ENCODE assay signal across 3 cellular contexts in the genomic region with DNA sequence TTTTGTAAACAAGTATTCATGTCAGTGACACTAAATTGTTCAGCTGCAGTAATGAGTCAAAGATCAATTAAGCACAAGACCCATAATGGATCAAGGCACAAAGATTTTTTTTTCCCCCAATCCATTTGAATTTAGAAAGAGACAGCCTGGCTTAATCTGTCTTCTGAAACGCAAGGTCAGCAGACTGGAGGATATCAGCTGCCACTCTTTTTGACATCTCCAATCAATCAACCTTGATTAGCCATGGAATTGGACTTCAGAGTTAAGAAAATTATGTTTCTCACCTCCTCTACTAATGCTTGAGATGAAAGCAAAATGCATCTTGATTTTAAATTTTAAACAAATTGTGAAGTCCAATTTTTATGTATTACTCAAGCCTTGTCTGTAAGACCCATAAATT.
TF ChIP-seq lines count a peak whose summit lies in the region.

No MANE protein-coding gene starts in this region.

TF ChIP-seq in SK-N-SH, 30 proteins besides CTCF, POLR2A, EP300 and RAD21:
- TF ChIP-seq TEAD4 (IDR thresholded peaks at IDR 0.05; ENCODE audit: borderline replicate concordance, insufficient read depth) (no peak), MXI1 (IDR thresholded peaks at IDR 0.05; ENCODE audit: low read depth, low read length) (no peak), FOXM1 (IDR thresholded peaks at IDR 0.05; ENCODE audit: low read depth) (no peak), TAF1 (IDR thresholded peaks at IDR 0.05; ENCODE audit: borderline replicate concordance, low read depth, low read length) (no peak), GATA2 (CRISPR knock-in tag; IDR thresholded peaks at IDR 0.05) (peak; percentile 30; the same call in 1 of the 2 replicates)
- TF ChIP-seq, protein P1, sequence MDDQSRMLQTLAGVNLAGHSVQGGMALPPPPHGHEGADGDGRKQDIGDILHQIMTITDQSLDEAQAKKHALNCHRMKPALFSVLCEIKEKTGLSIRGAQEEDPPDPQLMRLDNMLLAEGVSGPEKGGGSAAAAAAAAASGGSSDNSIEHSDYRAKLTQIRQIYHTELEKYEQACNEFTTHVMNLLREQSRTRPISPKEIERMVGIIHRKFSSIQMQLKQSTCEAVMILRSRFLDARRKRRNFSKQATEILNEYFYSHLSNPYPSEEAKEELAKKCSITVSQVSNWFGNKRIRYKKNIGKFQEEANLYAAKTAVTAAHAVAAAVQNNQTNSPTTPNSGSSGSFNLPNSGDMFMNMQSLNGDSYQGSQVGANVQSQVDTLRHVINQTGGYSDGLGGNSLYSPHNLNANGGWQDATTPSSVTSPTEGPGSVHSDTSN (IDR thresholded peaks at IDR 0.05) = peak; percentile 19; the same call in 1 of the 2 replicates

TF ChIP-seq in SK-N-SH treated with all-trans-retinoic acid at 6 μM for 48 hours, 23 proteins besides CTCF, POLR2A, EP300 and RAD21:
- TF ChIP-seq ZNF8 (CRISPR knock-in tag; IDR thresholded peaks at IDR 0.05) (no peak), ARNTL (CRISPR knock-in tag; IDR thresholded peaks at IDR 0.05; ENCODE audit: borderline replicate concordance, low read depth) (no peak), GLIS3 (CRISPR knock-in tag; IDR thresholded peaks at IDR 0.05) (no peak), ZFP30 (CRISPR knock-in tag; IDR thresholded peaks at IDR 0.05) (no peak)

TF ChIP-seq in H1, 55 proteins besides CTCF, POLR2A, EP300 and RAD21:
- TF ChIP-seq MAFK (IDR thresholded peaks at IDR 0.05; ENCODE audit: low read depth, low read length) (0 out of 2 replicates have a peak, but pooled peaks have one; percentile 6), HDAC6 (IDR thresholded peaks at IDR 0.05; ENCODE audit: low read depth, low read length) (no peak), CHD1 (IDR thresholded peaks at IDR 0.05; ENCODE audit: low read depth, low read length) (no peak)
